In the genomic region with DNA sequence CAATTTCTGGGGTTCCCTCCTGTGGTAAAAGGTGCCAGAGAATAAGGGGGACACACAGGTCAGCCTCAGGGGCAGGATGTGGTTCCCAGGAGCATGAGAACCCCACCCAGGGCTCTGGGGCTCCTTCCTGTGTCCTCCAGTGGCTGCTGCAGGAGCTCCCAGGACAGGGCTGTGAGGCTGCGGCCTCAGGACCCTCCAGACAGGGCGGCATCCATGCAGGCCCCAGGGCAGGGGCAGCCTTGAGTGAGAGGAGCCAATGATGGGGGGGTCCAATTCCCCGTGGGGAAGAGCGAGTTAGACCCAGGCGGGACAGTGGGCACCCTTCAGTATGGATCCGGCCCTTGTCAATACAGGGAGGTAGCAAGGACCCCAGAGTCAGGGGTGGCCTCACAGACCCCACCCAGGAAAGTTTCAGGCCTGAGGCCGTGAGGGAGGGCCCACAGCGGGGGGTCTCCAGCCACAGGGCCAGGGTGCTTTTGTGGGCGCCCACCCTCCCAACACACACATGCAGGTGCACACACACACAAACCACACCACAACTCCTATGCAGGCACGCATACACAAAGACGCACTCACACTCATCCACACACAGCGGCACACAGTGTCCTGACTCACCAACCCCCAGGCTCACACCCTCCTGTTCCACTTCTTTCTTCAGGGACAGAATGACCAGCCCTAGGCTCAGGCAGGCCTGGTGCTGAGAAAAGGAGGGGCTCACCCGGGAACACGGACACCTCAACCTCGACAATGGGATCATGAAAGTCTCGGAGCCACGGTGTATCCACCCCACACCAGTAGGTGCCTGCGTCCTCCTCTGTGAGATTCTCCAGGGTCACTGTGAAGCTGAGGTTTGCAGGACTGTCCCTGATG, we compare ENCODE assay signal across 28 cellular contexts. TPM values are rescaled to one million over a fixed set of nuclear protein-coding genes. Genes with fewer than 3 reads are reported as not detected.
A peak's percentile ranks its signal among the peaks of the same experiment; 100 is the strongest.
DNase-seq lines count a peak whose midpoint lies in the region; ATAC-seq, FAIRE-seq and TF ChIP-seq lines count a peak whose summit lies in the region.
"Had no signal": no experiment of that assay in that cellular context is flagged by ENCODE, and none has a peak within 500 bp of the region (broad histone marks: within the 10 kb centered on the region; RNA-seq: fewer than 3 reads in every experiment).

No MANE protein-coding gene starts in this region.

- no peak for TF ChIP-seq RAD21 in GM12878 (IDR thresholded peaks at IDR 0.05; ENCODE audit: insufficient read depth, low read depth, low read length)

- FAIRE-seq in GM12878 (lab: Jason Lieb, UNC) (peak; percentile 7), kidney (lab: Jason Lieb, UNC) (no peak)

- peaks cover 7% of the 10 kb centered on the region for H3K4me1 Mint-ChIP-seq in activated T-cell treated with anti-CD3 and anti-CD28 coated beads, Interleukin-2, amount 50 U/mL, for 4 hours (ENCODE audit: low read depth)

- no peak for ATAC-seq in GM12878
- ATAC-seq in activated T-cell treated with anti-CD3 and anti-CD28 coated beads, Interleukin-2, amount 50 U/mL, for 4 hours: no peak

- intact Hi-C loops in GM12878 (cut with micrococcal nuclease; ENCODE audit: unreplicated experiment): no loop called here
- intact Hi-C loops in kidney (cut with DNase I): no loop called here
- intact Hi-C loops in uterus (cut with DNase I; ENCODE audit: low total_unique reads): no loop called here

- H3K9ac ChIP-seq in GM12878 (ENCODE audit: control insufficient read depth, insufficient read depth, low read length) (no peak overlapping the region), kidney (ENCODE audit: low read length in 2 of 2) (no peak overlapping the region)
- H3K9ac ChIP-seq: KMS-11 had no signal

- H3K4me3 ChIP-seq in H7 (ENCODE audit: insufficient read depth, low read depth, low read length) (no peak overlapping the region), GM12878 (no peak overlapping the region), kidney (ENCODE audit: low read length in 2 of 2) (no peak overlapping the region), osteoblast (ENCODE audit: insufficient read depth, low read length) (no peak overlapping the region), uterus (no peak overlapping the region)

- DNase-seq in H7 (peak; percentile 43), GM12878 (ENCODE audit: low read depth, low spot score) (no peak), kidney (peak; percentile 61), osteoblast (ENCODE audit: insufficient read length, low spot score, missing footprints) (peak; percentile 43), uterus (no peak), AG08395 (ENCODE audit: low spot score) (no peak)
- DNase-seq in activated T-cell treated with anti-CD3 and anti-CD28 coated beads, Interleukin-2, amount 50 U/mL, for 4 hours: no peak
- DNase-seq: CD4-positive, alpha-beta memory T cell; COR-L47; DMS53; GOT3; HCEC 1CT; IMR-90; MM.1S; NCI-H1048; NCI-H1417; NCI-H1694; NCI-H2029 treated with DMSO at 0.1 percent for 48 hours; NCI-H2227 treated with DMSO at 0.1 percent for 48 hours; NCI-H526 treated with DMSO at 0.1 percent for 48 hours; SHP77 treated with DMSO at 0.1 percent for 48 hours had no signal

- TF ChIP-seq CTCF in GM12878 (IDR thresholded peaks at IDR 0.05 in 2 of 3, conservative IDR thresholded peaks at IDR 0.05 in 1 of 3; ENCODE audit: control insufficient read depth in 2 of 3, extremely low read depth in 1 of 3, insufficient read depth in 1 of 3, low read depth in 3 of 3, low read length in 3 of 3) (no peak), kidney (IDR thresholded peaks at IDR 0.05; ENCODE audit: borderline replicate concordance, extremely low read depth, insufficient read depth) (no peak), osteoblast (IDR thresholded peaks at IDR 0.05; ENCODE audit: extremely low read depth, low read depth, low read length) (no peak), uterus (IDR thresholded peaks at IDR 0.05) (no peak)

- RAD21 ChIA-PET in GM12878 (lab: Charles Lee; ENCODE audit: unreplicated experiment): no interaction called here

- H3K4me1 ChIP-seq in GM12878 (ENCODE audit: control insufficient read depth, insufficient read depth, low read length): no peaks in the 10 kb centered on the region
- H3K4me1 ChIP-seq in kidney (ENCODE audit: control insufficient read depth in 1 of 2, insufficient read depth in 1 of 2, low read depth in 1 of 2, low read length in 2 of 2): no peaks in the 10 kb centered on the region
- H3K4me1 ChIP-seq in osteoblast (ENCODE audit: insufficient read depth, low read length): no peaks in the 10 kb centered on the region
- H3K4me1 ChIP-seq in uterus: no peaks in the 10 kb centered on the region

- no peak overlapping the region for H3K4me3 Mint-ChIP-seq in activated T-cell treated with anti-CD3 and anti-CD28 coated beads, Interleukin-2, amount 50 U/mL, for 4 hours
- H3K4me3 Mint-ChIP-seq: CD4-positive, alpha-beta memory T cell had no signal

- H3K36me3 Mint-ChIP-seq in activated T-cell treated with anti-CD3 and anti-CD28 coated beads, Interleukin-2, amount 50 U/mL, for 4 hours (ENCODE audit: insufficient read depth): no peaks in the 10 kb centered on the region
- H3K36me3 Mint-ChIP-seq: CD4-positive, alpha-beta memory T cell had no signal

- H2AFZ ChIP-seq in GM12878 (ENCODE audit: control insufficient read depth, low read depth, low read length): no peak overlapping the region
- H2AFZ ChIP-seq in osteoblast (ENCODE audit: low read length): no peak overlapping the region

- POLR2A ChIA-PET in GM12878 (lab: Charles Lee): no interaction called here

- peaks cover 10% of the 10 kb centered on the region for H3K27me3 Mint-ChIP-seq in activated T-cell treated with anti-CD3 and anti-CD28 coated beads, Interleukin-2, amount 50 U/mL, for 4 hours (ENCODE audit: low read depth)

- H3K79me2 ChIP-seq in GM12878 (ENCODE audit: control insufficient read depth, insufficient read depth, low read length) (no peaks in the 10 kb centered on the region), osteoblast (ENCODE audit: insufficient read depth, low read length) (no peaks in the 10 kb centered on the region)

- no peak overlapping the region for H3K27ac ChIP-seq in GM12878 (ENCODE audit: control insufficient read depth, insufficient read depth)
- no peak overlapping the region for H3K27ac ChIP-seq in kidney (ENCODE audit: low read depth in 2 of 2, low read length in 2 of 2)
- no peak overlapping the region for H3K27ac ChIP-seq in osteoblast (ENCODE audit: low read depth, low read length)
- no peak overlapping the region for H3K27ac ChIP-seq in uterus
- H3K27ac ChIP-seq: KMS-11, RWPE1 had no signal

- no peak overlapping the region for H3K4me2 ChIP-seq in GM12878 (ENCODE audit: control insufficient read depth, insufficient read depth)
- H3K4me2 ChIP-seq in osteoblast (ENCODE audit: insufficient read depth, low read length): no peak overlapping the region
- H3K4me2 ChIP-seq: KMS-11 had no signal

- TF ChIP-seq POLR2A in GM12878 (IDR thresholded peaks at IDR 0.05; ENCODE audit: low read depth, low read length) (no peak), uterus (IDR thresholded peaks at IDR 0.05) (no peak)

- 52% methylated on average over 17 of the region's 18 CpGs for WGBS in GM12878 (ENCODE audit: insufficient coverage, insufficient replicate concordance, low lambda C conversion rate, missing lambda C conversion rate)

- in situ Hi-C loops in GM12878 (cut with MboI): no loop called here

- SMC1A ChIA-PET in GM12878 (lab: Charles Lee; ENCODE audit: uncharacterized antibody, unreplicated experiment): no interaction called here

- no peak for TF ChIP-seq EP300 in GM12878 (IDR thresholded peaks at IDR 0.05; ENCODE audit: borderline replicate concordance in 1 of 2, control insufficient read depth in 1 of 2, low read depth in 2 of 2, low read length in 2 of 2)

- no peaks in the 10 kb centered on the region for H3K9me3 Mint-ChIP-seq in activated T-cell treated with anti-CD3 and anti-CD28 coated beads, Interleukin-2, amount 50 U/mL, for 4 hours
- H3K9me3 Mint-ChIP-seq: CD4-positive, alpha-beta memory T cell had no signal

- no peaks in the 10 kb centered on the region for H4K20me1 ChIP-seq in GM12878 (ENCODE audit: control insufficient read depth, insufficient read depth)
- no peaks in the 10 kb centered on the region for H4K20me1 ChIP-seq in osteoblast (ENCODE audit: insufficient read depth, low read length)

- CTCF ChIA-PET in GM12878 (lab: Yijun Ruan, JAX): no interaction called here

- no peaks in the 10 kb centered on the region for H3K36me3 ChIP-seq in H7 (replicated peaks; ENCODE audit: control insufficient read depth, insufficient read depth, low read length)
- H3K36me3 ChIP-seq in GM12878 (ENCODE audit: control insufficient read depth in 2 of 2, insufficient read depth in 2 of 2, low read length in 1 of 2): no peaks in the 10 kb centered on the region
- no peaks in the 10 kb centered on the region for H3K36me3 ChIP-seq in kidney (ENCODE audit: control insufficient read depth in 1 of 2, insufficient read depth in 2 of 2, low read length in 2 of 2)
- no peaks in the 10 kb centered on the region for H3K36me3 ChIP-seq in osteoblast (ENCODE audit: insufficient read depth, low read length)
- H3K36me3 ChIP-seq in uterus: no peaks in the 10 kb centered on the region

- H3K9me3 ChIP-seq in GM12878 (replicated peaks; ENCODE audit: control insufficient read depth, insufficient read depth, low read length) (no peaks in the 10 kb centered on the region), kidney (ENCODE audit: control insufficient read depth in 1 of 2, low read length in 2 of 2) (no peaks in the 10 kb centered on the region), osteoblast (ENCODE audit: low read depth, low read length) (no peaks in the 10 kb centered on the region), uterus (no peaks in the 10 kb centered on the region)

- BruUV-seq in GM12878 (replicated peaks; lab: Mats Ljungman, UMichigan): no TSS peak

- no peaks in the 10 kb centered on the region for H3K27me3 ChIP-seq in H7 (ENCODE audit: control insufficient read depth, insufficient read depth, low read length)
- peaks cover 0 to 1% of the 10 kb centered on the region in 2 experiments; a peak in 2 of 4 replicates for H3K27me3 ChIP-seq in GM12878 (replicated peaks in 1 of 2; ENCODE audit: control insufficient read depth in 2 of 2, insufficient read depth in 2 of 2, low read length in 1 of 2)
- peaks cover 4% of the 10 kb centered on the region for H3K27me3 ChIP-seq in osteoblast (ENCODE audit: insufficient read depth, low read length)
- H3K27me3 ChIP-seq in uterus: no peaks in the 10 kb centered on the region

RNA-seq across cellular contexts. Expression of a gene that starts 1.8 kb away (rescaled TPM):
- total RNA-seq in H7 (2014; rRNA removed; shearing (Covaris generic)): not detected in 2 replicates
- total RNA-seq in GM12878 (2013; cell fraction: nucleolus; rRNA removed): not detected in 2 replicates
- total RNA-seq in GM12878 (2014; rRNA removed): 0.23 and 0.27 TPM in 2 replicates
- total RNA-seq in GM12878 (2014; rRNA removed; fragmentation: Illumina TruSeq; extraction: Trizol): 0.13 TPM in 1 of 2 replicates, not detected in the other
- total RNA-seq in GM12878 (2021): 0.19 and 0.38 TPM in 2 replicates
- 0.17 TPM for polyA plus RNA-seq in GM12878 (2011; ENCODE audit: low read depth)
- polyA plus RNA-seq in GM12878 (2011; rRNA removed): 0.12 TPM in 1 of 2 replicates, not detected in the other
- not detected in 2 replicates for polyA plus RNA-seq in GM12878 (2011; cell fraction: cytosol; rRNA removed)
- polyA plus RNA-seq in GM12878 (2011; cell fraction: nucleus; rRNA removed): 0.18 TPM in 1 of 2 replicates, not detected in the other
- polyA plus RNA-seq in GM12878 (2012): 0.16 and 0.29 TPM in 2 replicates
- polyA plus RNA-seq in GM12878 (2014; fragmentation: Illumina TruSeq; extraction: Trizol): 0.25 TPM in 1 of 2 replicates, not detected in the other
- polyA plus RNA-seq in GM12878 (2014; fragmentation: Nextera tagmentation; extraction: Ambion mirVana): under 1 TPM in 1 of 2 experiments, not detected in 1; 0.13 TPM
- polyA plus RNA-seq in GM12878 (2014; rRNA removed): 0.11 TPM in 1 of 2 replicates, not detected in the other
- under 1 TPM in 1 of 2 experiments, not detected in 1; 0.24 TPM for polyA plus RNA-seq in GM12878 (2016; fragmentation: Nextera tagmentation; extraction: Ambion mirVana)
- not detected in 2 replicates for polyA minus RNA-seq in GM12878 (2011; rRNA and poly(A)+ RNA removed)
- not detected in 2 replicates for polyA minus RNA-seq in GM12878 (2011; cell fraction: cytosol; rRNA and poly(A)+ RNA removed)
- polyA minus RNA-seq in GM12878 (2011; cell fraction: nucleus; rRNA and poly(A)+ RNA removed): not detected in 2 replicates
- 4.2 TPM for total RNA-seq in kidney
- polyA plus RNA-seq in kidney (ENCODE audit: insufficient read depth, low read depth, low replicate concordance): 0.34 TPM
- under 0.01 TPM in 1 of 2 replicates, not detected in the other for total RNA-seq in osteoblast
- under 1 TPM in 2 of 4 donors, not detected in 2; 0.21 to 0.27 TPM for total RNA-seq in uterus
- total RNA-seq in activated T-cell treated with anti-CD3 and anti-CD28 coated beads, Interleukin-2, amount 50 U/mL, for 4 hours: not detected
- total RNA-seq: A673; CD4-positive, alpha-beta memory T cell; G401; IMR-90 had no signal
- polyA plus RNA-seq: CD4-positive, alpha-beta memory T cell; IMR-90 had no signal

RNA-seq across cellular contexts. Expression of a gene that starts 12.9 kb away (rescaled TPM):
- total RNA-seq in H7 (2014; rRNA removed; shearing (Covaris generic)): not detected in 2 replicates
- total RNA-seq in GM12878 (2013; cell fraction: nucleolus; rRNA removed): 0.38 and 0.47 TPM in 2 replicates
- 0.38 and 0.56 TPM in 2 replicates for total RNA-seq in GM12878 (2014; rRNA removed)
- total RNA-seq in GM12878 (2014; rRNA removed; fragmentation: Illumina TruSeq; extraction: Trizol): 0.14 and 0.27 TPM in 2 replicates
- total RNA-seq in GM12878 (2021): 0.08 and 0.23 TPM in 2 replicates
- polyA plus RNA-seq in GM12878 (2011; ENCODE audit: low read depth): 0.10 TPM
- polyA plus RNA-seq in GM12878 (2011; rRNA removed): 0.56 and 0.57 TPM in 2 replicates
- 0.90 and 1.0 TPM in 2 replicates for polyA plus RNA-seq in GM12878 (2011; cell fraction: cytosol; rRNA removed)
- 0.41 and 0.60 TPM in 2 replicates for polyA plus RNA-seq in GM12878 (2011; cell fraction: nucleus; rRNA removed)
- 0.29 and 0.30 TPM in 2 replicates for polyA plus RNA-seq in GM12878 (2012)
- polyA plus RNA-seq in GM12878 (2014; fragmentation: Illumina TruSeq; extraction: Trizol): 0.17 and 0.24 TPM in 2 replicates
- not detected for polyA plus RNA-seq in GM12878 (2014; fragmentation: Nextera tagmentation; extraction: Ambion mirVana)
- 0.08 and 0.15 TPM in 2 replicates for polyA plus RNA-seq in GM12878 (2014; rRNA removed)
- polyA plus RNA-seq in GM12878 (2016; fragmentation: Nextera tagmentation; extraction: Ambion mirVana): not detected
- 0.57 and 0.59 TPM in 2 replicates for polyA minus RNA-seq in GM12878 (2011; rRNA and poly(A)+ RNA removed)
- polyA minus RNA-seq in GM12878 (2011; cell fraction: cytosol; rRNA and poly(A)+ RNA removed): not detected in 2 replicates
- polyA minus RNA-seq in GM12878 (2011; cell fraction: nucleus; rRNA and poly(A)+ RNA removed): 0.24 and 0.29 TPM in 2 replicates
- total RNA-seq in kidney: 0.91 TPM
- not detected for polyA plus RNA-seq in kidney (ENCODE audit: insufficient read depth, low read depth, low replicate concordance)
- total RNA-seq in osteoblast: not detected in 2 replicates
- under 1 TPM in 2 of 4 donors, not detected in 2; 0.48 to 0.59 TPM for total RNA-seq in uterus
- not detected for total RNA-seq in activated T-cell treated with anti-CD3 and anti-CD28 coated beads, Interleukin-2, amount 50 U/mL, for 4 hours
- total RNA-seq: A673, Daoy, G401, IMR-90, NCI-H460 had no signal
- polyA plus RNA-seq: BJ; CD4-positive, alpha-beta memory T cell; IMR-90 had no signal

RNA-seq across cellular contexts. Expression of a gene that starts 23.2 kb away (rescaled TPM):
- not detected in 2 replicates for total RNA-seq in H7 (2014; rRNA removed; shearing (Covaris generic))
- not detected in 2 replicates for total RNA-seq in GM12878 (2013; cell fraction: nucleolus; rRNA removed)
- not detected in 2 replicates for total RNA-seq in GM12878 (2014; rRNA removed)
- not detected in 2 replicates for total RNA-seq in GM12878 (2014; rRNA removed; fragmentation: Illumina TruSeq; extraction: Trizol)
- total RNA-seq in GM12878 (2021): not detected in 2 replicates
- not detected for polyA plus RNA-seq in GM12878 (2011; ENCODE audit: low read depth)
- not detected in 2 replicates for polyA plus RNA-seq in GM12878 (2011; rRNA removed)
- not detected in 2 replicates for polyA plus RNA-seq in GM12878 (2011; cell fraction: cytosol; rRNA removed)
- polyA plus RNA-seq in GM12878 (2011; cell fraction: nucleus; rRNA removed): not detected in 2 replicates
- not detected in 2 replicates for polyA plus RNA-seq in GM12878 (2012)
- not detected in 2 replicates for polyA plus RNA-seq in GM12878 (2014; fragmentation: Illumina TruSeq; extraction: Trizol)
- not detected for polyA plus RNA-seq in GM12878 (2014; fragmentation: Nextera tagmentation; extraction: Ambion mirVana)
- not detected in 2 replicates for polyA plus RNA-seq in GM12878 (2014; rRNA removed)
- polyA plus RNA-seq in GM12878 (2016; fragmentation: Nextera tagmentation; extraction: Ambion mirVana): not detected
- polyA minus RNA-seq in GM12878 (2011; rRNA and poly(A)+ RNA removed): not detected in 2 replicates
- not detected in 2 replicates for polyA minus RNA-seq in GM12878 (2011; cell fraction: cytosol; rRNA and poly(A)+ RNA removed)
- polyA minus RNA-seq in GM12878 (2011; cell fraction: nucleus; rRNA and poly(A)+ RNA removed): not detected in 2 replicates
- 2.0 TPM for total RNA-seq in kidney
- not detected for polyA plus RNA-seq in kidney (ENCODE audit: insufficient read depth, low read depth, low replicate concordance)
- total RNA-seq in osteoblast: not detected in 2 replicates
- not detected for total RNA-seq in uterus
- not detected for total RNA-seq in activated T-cell treated with anti-CD3 and anti-CD28 coated beads, Interleukin-2, amount 50 U/mL, for 4 hours
- total RNA-seq: A673; CD4-positive, alpha-beta memory T cell; Daoy; G401; IMR-90; NCI-H460 had no signal
- polyA plus RNA-seq: BJ; CD4-positive, alpha-beta memory T cell; IMR-90 had no signal

RNA-seq across cellular contexts. Expression of a gene that starts 48.0 kb away (rescaled TPM):
- not detected in 2 replicates for total RNA-seq in H7 (2014; rRNA removed; shearing (Covaris generic))
- total RNA-seq in GM12878 (2013; cell fraction: nucleolus; rRNA removed): not detected in 2 replicates
- total RNA-seq in GM12878 (2014; rRNA removed) (not detected in 2 replicates), GM12878 (2014; rRNA removed; fragmentation: Illumina TruSeq; extraction: Trizol) (not detected in 2 replicates), GM12878 (2021) (not detected in 2 replicates), kidney (not detected), osteoblast (not detected in 2 replicates), uterus (not detected)
- polyA plus RNA-seq in GM12878 (2011; ENCODE audit: low read depth): not detected
- polyA plus RNA-seq in GM12878 (2011; rRNA removed) (not detected in 2 replicates), GM12878 (2014; fragmentation: Illumina TruSeq; extraction: Trizol) (not detected in 2 replicates), GM12878 (2014; fragmentation: Nextera tagmentation; extraction: Ambion mirVana) (not detected), GM12878 (2014; rRNA removed) (not detected in 2 replicates), GM12878 (2016; fragmentation: Nextera tagmentation; extraction: Ambion mirVana) (not detected), kidney (ENCODE audit: insufficient read depth, low read depth, low replicate concordance) (not detected)
- not detected in 2 replicates for polyA plus RNA-seq in GM12878 (2011; cell fraction: cytosol; rRNA removed)
- polyA plus RNA-seq in GM12878 (2011; cell fraction: nucleus; rRNA removed): not detected in 2 replicates
- not detected in 2 replicates for polyA plus RNA-seq in GM12878 (2012)
- polyA minus RNA-seq in GM12878 (2011; rRNA and poly(A)+ RNA removed): not detected in 2 replicates
- not detected in 2 replicates for polyA minus RNA-seq in GM12878 (2011; cell fraction: cytosol; rRNA and poly(A)+ RNA removed)
- not detected in 2 replicates for polyA minus RNA-seq in GM12878 (2011; cell fraction: nucleus; rRNA and poly(A)+ RNA removed)
- total RNA-seq in activated T-cell treated with anti-CD3 and anti-CD28 coated beads, Interleukin-2, amount 50 U/mL, for 4 hours: not detected
- total RNA-seq: A673; CD4-positive, alpha-beta memory T cell; Daoy; G401; IMR-90; NCI-H460 had no signal
- polyA plus RNA-seq: BJ; CD4-positive, alpha-beta memory T cell; IMR-90 had no signal

Comparison
In these comparisons a context has a peak if more than half of its experiments do, and no peak if none do; other contexts are left out.
1. DNase-seq: peak in H7 (single experiment), kidney (single experiment) and osteoblast (single experiment); none in GM12878 (single experiment), uterus (0 of 2), AG08395 (single experiment) and activated T-cell treated with anti-CD3 and anti-CD28 coated beads, Interleukin-2, amount 50 U/mL, for 4 hours (single experiment).